ENCODE assay signal across 1 cellular context in the genomic region with DNA sequence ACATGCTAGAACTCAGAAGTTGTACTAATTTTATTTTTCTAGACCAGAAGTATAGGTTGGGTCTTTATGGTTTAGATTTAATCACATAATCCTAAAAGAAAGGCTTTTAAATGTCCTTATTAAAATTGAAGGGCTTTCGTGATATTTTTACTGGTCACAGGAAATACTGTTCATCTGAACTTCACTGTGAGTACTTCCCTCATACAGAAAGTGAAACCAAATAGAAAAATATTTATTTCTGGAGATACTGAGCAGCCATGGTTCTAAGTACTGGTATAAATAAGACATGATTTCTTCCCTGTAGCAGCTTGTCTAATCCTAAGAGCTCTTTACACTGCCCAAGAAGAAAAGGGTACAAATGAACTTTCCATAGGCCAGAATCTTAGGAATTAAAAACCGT.
TF ChIP-seq lines count a peak whose summit lies in the region.

No MANE protein-coding gene starts in this region.

TF ChIP-seq in HepG2, 621 proteins besides CTCF, POLR2A, EP300 and RAD21 (continued from another document):
- TF ChIP-seq, protein P1, sequence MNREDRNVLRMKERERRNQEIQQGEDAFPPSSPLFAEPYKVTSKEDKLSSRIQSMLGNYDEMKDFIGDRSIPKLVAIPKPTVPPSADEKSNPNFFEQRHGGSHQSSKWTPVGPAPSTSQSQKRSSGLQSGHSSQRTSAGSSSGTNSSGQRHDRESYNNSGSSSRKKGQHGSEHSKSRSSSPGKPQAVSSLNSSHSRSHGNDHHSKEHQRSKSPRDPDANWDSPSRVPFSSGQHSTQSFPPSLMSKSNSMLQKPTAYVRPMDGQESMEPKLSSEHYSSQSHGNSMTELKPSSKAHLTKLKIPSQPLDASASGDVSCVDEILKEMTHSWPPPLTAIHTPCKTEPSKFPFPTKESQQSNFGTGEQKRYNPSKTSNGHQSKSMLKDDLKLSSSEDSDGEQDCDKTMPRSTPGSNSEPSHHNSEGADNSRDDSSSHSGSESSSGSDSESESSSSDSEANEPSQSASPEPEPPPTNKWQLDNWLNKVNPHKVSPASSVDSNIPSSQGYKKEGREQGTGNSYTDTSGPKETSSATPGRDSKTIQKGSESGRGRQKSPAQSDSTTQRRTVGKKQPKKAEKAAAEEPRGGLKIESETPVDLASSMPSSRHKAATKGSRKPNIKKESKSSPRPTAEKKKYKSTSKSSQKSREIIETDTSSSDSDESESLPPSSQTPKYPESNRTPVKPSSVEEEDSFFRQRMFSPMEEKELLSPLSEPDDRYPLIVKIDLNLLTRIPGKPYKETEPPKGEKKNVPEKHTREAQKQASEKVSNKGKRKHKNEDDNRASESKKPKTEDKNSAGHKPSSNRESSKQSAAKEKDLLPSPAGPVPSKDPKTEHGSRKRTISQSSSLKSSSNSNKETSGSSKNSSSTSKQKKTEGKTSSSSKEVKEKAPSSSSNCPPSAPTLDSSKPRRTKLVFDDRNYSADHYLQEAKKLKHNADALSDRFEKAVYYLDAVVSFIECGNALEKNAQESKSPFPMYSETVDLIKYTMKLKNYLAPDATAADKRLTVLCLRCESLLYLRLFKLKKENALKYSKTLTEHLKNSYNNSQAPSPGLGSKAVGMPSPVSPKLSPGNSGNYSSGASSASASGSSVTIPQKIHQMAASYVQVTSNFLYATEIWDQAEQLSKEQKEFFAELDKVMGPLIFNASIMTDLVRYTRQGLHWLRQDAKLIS (CRISPR knock-in tag; IDR thresholded peaks at IDR 0.05), result no peak
- no peak for TF ChIP-seq ZNF749 (CRISPR knock-in tag; IDR thresholded peaks at IDR 0.05; ENCODE audit: borderline replicate concordance)
- TF ChIP-seq HDAC6 (IDR thresholded peaks at IDR 0.05; ENCODE audit: low read depth, low read length), result 0 out of 2 replicates have a peak, but pooled peaks have one; percentile 42
- no peak for TF ChIP-seq KDM3A (CRISPR knock-in tag; IDR thresholded peaks at IDR 0.05; ENCODE audit: low read depth)
- TF ChIP-seq ASH2L (IDR thresholded peaks at IDR 0.05; ENCODE audit: insufficient read length, low read depth, low read length), result peak; percentile 25
- no peak for TF ChIP-seq CBX1 (IDR thresholded peaks at IDR 0.05; ENCODE audit: low read depth)
- TF ChIP-seq, protein P2, sequence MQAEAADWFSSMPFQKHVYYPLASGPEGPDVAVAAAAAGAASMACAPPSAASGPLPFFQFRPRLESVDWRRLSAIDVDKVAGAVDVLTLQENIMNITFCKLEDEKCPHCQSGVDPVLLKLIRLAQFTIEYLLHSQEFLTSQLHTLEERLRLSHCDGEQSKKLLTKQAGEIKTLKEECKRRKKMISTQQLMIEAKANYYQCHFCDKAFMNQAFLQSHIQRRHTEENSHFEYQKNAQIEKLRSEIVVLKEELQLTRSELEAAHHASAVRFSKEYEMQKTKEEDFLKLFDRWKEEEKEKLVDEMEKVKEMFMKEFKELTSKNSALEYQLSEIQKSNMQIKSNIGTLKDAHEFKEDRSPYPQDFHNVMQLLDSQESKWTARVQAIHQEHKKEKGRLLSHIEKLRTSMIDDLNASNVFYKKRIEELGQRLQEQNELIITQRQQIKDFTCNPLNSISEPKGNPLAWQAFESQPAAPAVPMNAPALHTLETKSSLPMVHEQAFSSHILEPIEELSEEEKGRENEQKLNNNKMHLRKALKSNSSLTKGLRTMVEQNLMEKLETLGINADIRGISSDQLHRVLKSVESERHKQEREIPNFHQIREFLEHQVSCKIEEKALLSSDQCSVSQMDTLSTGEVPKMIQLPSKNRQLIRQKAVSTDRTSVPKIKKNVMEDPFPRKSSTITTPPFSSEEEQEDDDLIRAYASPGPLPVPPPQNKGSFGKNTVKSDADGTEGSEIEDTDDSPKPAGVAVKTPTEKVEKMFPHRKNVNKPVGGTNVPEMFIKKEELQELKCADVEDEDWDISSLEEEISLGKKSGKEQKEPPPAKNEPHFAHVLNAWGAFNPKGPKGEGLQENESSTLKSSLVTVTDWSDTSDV (CRISPR knock-in tag; IDR thresholded peaks at IDR 0.05), result no peak
- no peak for TF ChIP-seq ZNF383 (CRISPR knock-in tag; IDR thresholded peaks at IDR 0.05; ENCODE audit: borderline replicate concordance)
- TF ChIP-seq SRSF4 (IDR thresholded peaks at IDR 0.05; ENCODE audit: low read depth, low read length, poor library complexity, severe bottlenecking), result no peak
- no peak for TF ChIP-seq ZNF577 (CRISPR knock-in tag; IDR thresholded peaks at IDR 0.05; ENCODE audit: borderline replicate concordance, low read depth)
